Comparison of ENCODE assay signal across 7 cellular contexts in genomic region chr15:32554587-32554986, GRCh38. TPM values are rescaled to one million over a fixed set of nuclear protein-coding genes. Genes with fewer than 3 reads are reported as not detected.
DNase-seq lines count a peak whose midpoint lies in the region; ATAC-seq, FAIRE-seq and TF ChIP-seq lines count a peak whose summit lies in the region.
"Not testable (repeated sequence)": the region's sequence is repeated elsewhere in the genome, so short reads cannot be mapped to it uniquely, and the experiment has no call there.
"Had no signal": no experiment of that assay in that cellular context is flagged by ENCODE, and none has a peak within 500 bp of the region (broad histone marks: within the 10 kb centered on the region; RNA-seq: fewer than 3 reads in every experiment).

No MANE protein-coding gene starts in this region.

- H4K20me1 ChIP-seq in PC-3 (ENCODE audit: low read length) = not testable (repeated sequence)

- H3K27ac ChIP-seq in PC-3 (ENCODE audit: low read length); small intestine (ENCODE audit: low read depth in 1 of 2, low read length in 1 of 2): not testable (repeated sequence)

- not testable (repeated sequence) for H3K79me2 ChIP-seq in PC-3 (ENCODE audit: low read length)

- not testable (repeated sequence) for H3K9me3 ChIP-seq in PC-3 (ENCODE audit: low read length); small intestine (ENCODE audit: control insufficient read depth, low read depth)

- CTCF ChIA-PET in PC-3 (lab: Charles Lee) = not testable (repeated sequence)

- not testable (repeated sequence) for H3K4me1 ChIP-seq in PC-3 (ENCODE audit: insufficient read depth, low read length); small intestine (ENCODE audit: control insufficient read depth in 2 of 2, insufficient read depth in 1 of 2, low read depth in 1 of 2, low read length in 1 of 2)

- POLR2A ChIA-PET in PC-3 (lab: Charles Lee; ENCODE audit: unreplicated experiment) = not testable (repeated sequence)

- H3K27me3 ChIP-seq in PC-3 (ENCODE audit: low read length); bronchial epithelial cell (ENCODE audit: control insufficient read depth, insufficient read depth, low read length); small intestine (ENCODE audit: control insufficient read depth in 2 of 2, insufficient read depth in 2 of 2, low read length in 2 of 2): not testable (repeated sequence)

- BruUV-seq in PC-3 (replicated peaks; lab: Mats Ljungman, UMichigan) = not testable (repeated sequence)

- TF ChIP-seq CTCF in PC-3 (conservative IDR thresholded peaks at IDR 0.05; ENCODE audit: low read depth, low read length); bronchial epithelial cell (IDR thresholded peaks at IDR 0.05; ENCODE audit: insufficient read depth, low read length, severe bottlenecking): not testable (repeated sequence)

- H3F3A ChIP-seq in PC-3 (ENCODE audit: low read length, unreplicated experiment) = not testable (repeated sequence)

- ATAC-seq in PC-3 = peak; percentile 80

- intact Hi-C loops in PC-3 (cut with micrococcal nuclease) = not testable (repeated sequence)

- FAIRE-seq in bronchial epithelial cell (lab: Jason Lieb, UNC) = not testable (repeated sequence)
- FAIRE-seq in endometrium (lab: Jason Lieb, UNC) (peak; percentile 4), frontal cortex (lab: Jason Lieb, UNC) (peak; percentile 76), small intestine (lab: Jason Lieb, UNC) (peak; percentile 70)

- H3K4me3 ChIP-seq in PC-3 (ENCODE audit: low read length); bronchial epithelial cell (ENCODE audit: low read depth, low read length); small intestine (ENCODE audit: low read depth in 1 of 2, low read length in 2 of 2): not testable (repeated sequence)

- DNase-seq in PC-3; frontal cortex (ENCODE audit: low spot score in 2 of 2); small intestine: not testable (repeated sequence)
- DNase-seq in bronchial epithelial cell (ENCODE audit: low read depth) (peak; percentile 0), medulla oblongata (ENCODE audit: extremely low spot score) (peak; percentile 0)

- H3K36me3 ChIP-seq in PC-3 (ENCODE audit: low read depth, low read length); bronchial epithelial cell (ENCODE audit: control insufficient read depth, insufficient read depth, low read length); small intestine (ENCODE audit: control insufficient read depth in 2 of 2, insufficient read depth in 2 of 2, low read length in 2 of 2): not testable (repeated sequence)

- H3K9me2 ChIP-seq in PC-3 (replicated peaks; ENCODE audit: low read length) = not testable (repeated sequence)

- not testable (repeated sequence) for H3K9ac ChIP-seq in PC-3 (ENCODE audit: low read length)

- not testable (repeated sequence) for H3K4me2 ChIP-seq in PC-3 (ENCODE audit: low read length)

- H2AFZ ChIP-seq in PC-3 (ENCODE audit: low read length) = not testable (repeated sequence)

RNA-seq across cellular contexts. Expression of gene GOLGA8N, which starts 38.7 kb away (rescaled TPM):
- total RNA-seq in PC-3 (2014; rRNA removed) (0.91 and 1.4 TPM in 2 replicates), bronchial epithelial cell (1.6 and 5.2 TPM in 2 replicates), frontal cortex (2.4 TPM)
- polyA plus RNA-seq in small intestine = 1 to 10 TPM; 1.1 to 1.6 (median 1.4) TPM
- total RNA-seq: G401 had no signal
